Comparison of ENCODE assay signal across 30 cellular contexts in genomic region chr15:65924004-65924403, GRCh38.
"Had no signal": no experiment of that assay in that cellular context is flagged by ENCODE, and none has a peak within 500 bp of the region (broad histone marks: within the 10 kb centered on the region; RNA-seq: fewer than 3 reads in every experiment).

No MANE protein-coding gene starts in this region.

- H3K9me3 ChIP-seq: esophagus muscularis mucosa, gastrocnemius medialis, heart left ventricle had no signal

- H3K27me3 ChIP-seq: esophagus muscularis mucosa, foreskin keratinocyte, gastrocnemius medialis, heart left ventricle had no signal

- H3K4me1 Mint-ChIP-seq: activated CD4-positive, alpha-beta T cell treated with anti-CD3 and anti-CD28 coated beads for 36 hours; activated T-helper 17 cell treated with anti-CD3 and anti-CD28 coated beads, Interleukin-2, amount 50 U/mL, for 72 hours had no signal

- H3K36me3 Mint-ChIP-seq: activated CD4-positive, alpha-beta memory T cell treated with anti-CD3 and anti-CD28 coated beads for 36 hours had no signal

- H3K27me3 Mint-ChIP-seq: activated CD4-positive, alpha-beta memory T cell treated with anti-CD3 and anti-CD28 coated beads for 36 hours; activated CD4-positive, alpha-beta T cell treated with anti-CD3 and anti-CD28 coated beads for 36 hours; activated CD4-positive, alpha-beta T cell treated with anti-CD3 and anti-CD28 coated beads, Interleukin-2, amount 10 ng/mL, durations not matched to agents 24 days and 14 days; activated naive CD8-positive, alpha-beta T cell; activated T-cell treated with anti-CD3 and anti-CD28 coated beads, Interleukin-2, amount 50 U/mL, for 24 hours; activated T-helper 17 cell treated with anti-CD3 and anti-CD28 coated beads, Interleukin-2, amount 50 U/mL, for 72 hours; effector memory CD8-positive, alpha-beta T cell; T-helper 17 cell had no signal

- H3K4me1 ChIP-seq: esophagus muscularis mucosa, foreskin keratinocyte, gastrocnemius medialis had no signal

- H3K4me3 Mint-ChIP-seq: activated CD4-positive, alpha-beta memory T cell treated with anti-CD3 and anti-CD28 coated beads for 36 hours; activated CD4-positive, alpha-beta T cell treated with anti-CD3 and anti-CD28 coated beads for 36 hours; activated CD4-positive, alpha-beta T cell treated with anti-CD3 and anti-CD28 coated beads, Interleukin-2, amount 10 ng/mL, durations not matched to agents 24 days and 14 days; activated naive CD8-positive, alpha-beta T cell; activated T-cell treated with anti-CD3 and anti-CD28 coated beads, Interleukin-2, amount 50 U/mL, for 24 hours; activated T-helper 17 cell treated with anti-CD3 and anti-CD28 coated beads, Interleukin-2, amount 50 U/mL, for 72 hours; effector memory CD8-positive, alpha-beta T cell; T-helper 17 cell; T-helper 2 cell treated with Interferon-gamma antibody and Interleukin-4, amounts not matched to agents 5 μg/mL and 100 μg/mL, for 36 hours had no signal

- H3K9me3 Mint-ChIP-seq: activated CD4-positive, alpha-beta memory T cell treated with anti-CD3 and anti-CD28 coated beads for 36 hours; activated CD4-positive, alpha-beta T cell treated with anti-CD3 and anti-CD28 coated beads, Interleukin-2, amount 10 ng/mL, durations not matched to agents 24 days and 14 days; activated T-cell treated with anti-CD3 and anti-CD28 coated beads, Interleukin-2, amount 50 U/mL, for 24 hours; activated T-helper 17 cell treated with anti-CD3 and anti-CD28 coated beads, Interleukin-2, amount 50 U/mL, for 72 hours; effector memory CD8-positive, alpha-beta T cell; T-helper 2 cell treated with Interferon-gamma antibody and Interleukin-4, amounts not matched to agents 5 μg/mL and 100 μg/mL, for 36 hours had no signal

- ATAC-seq: activated CD4-positive, alpha-beta T cell treated with anti-CD3 and anti-CD28 coated beads for 36 hours; activated T-helper 17 cell treated with anti-CD3 and anti-CD28 coated beads, Interleukin-2, amount 50 U/mL, for 72 hours; effector memory CD8-positive, alpha-beta T cell; foreskin keratinocyte; gastrocnemius medialis; heart left ventricle; T-helper 17 cell had no signal

- FAIRE-seq: astrocyte, colon had no signal

- H3K27ac ChIP-seq: esophagus muscularis mucosa, foreskin keratinocyte, gastrocnemius medialis, heart left ventricle had no signal

- H3K27ac Mint-ChIP-seq: activated CD4-positive, alpha-beta memory T cell treated with anti-CD3 and anti-CD28 coated beads for 36 hours; activated CD4-positive, alpha-beta T cell treated with anti-CD3 and anti-CD28 coated beads for 36 hours; activated CD4-positive, alpha-beta T cell treated with anti-CD3 and anti-CD28 coated beads, Interleukin-2, amount 10 ng/mL, durations not matched to agents 24 days and 14 days; activated naive CD8-positive, alpha-beta T cell; activated T-cell treated with anti-CD3 and anti-CD28 coated beads, Interleukin-2, amount 50 U/mL, for 24 hours; activated T-helper 17 cell treated with anti-CD3 and anti-CD28 coated beads, Interleukin-2, amount 50 U/mL, for 72 hours; effector memory CD8-positive, alpha-beta T cell; T-helper 17 cell; T-helper 2 cell treated with Interferon-gamma antibody and Interleukin-4, amounts not matched to agents 5 μg/mL and 100 μg/mL, for 36 hours had no signal

- H3K4me3 ChIP-seq: esophagus muscularis mucosa, gastrocnemius medialis, heart left ventricle had no signal

- H3K36me3 ChIP-seq: esophagus muscularis mucosa, gastrocnemius medialis had no signal

- DNase-seq: activated CD4-positive, alpha-beta memory T cell treated with anti-CD3 and anti-CD28 coated beads for 36 hours; activated CD4-positive, alpha-beta T cell treated with anti-CD3 and anti-CD28 coated beads for 36 hours; activated CD4-positive, alpha-beta T cell treated with anti-CD3 and anti-CD28 coated beads, Interleukin-2, amount 10 ng/mL, durations not matched to agents 24 days and 14 days; activated CD4-positive, CD25-positive, alpha-beta regulatory T cell; activated CD4-positive, CD25-positive, alpha-beta regulatory T cell treated with anti-CD3 and anti-CD28 coated beads, Interleukin-2, amount 50 U/mL, for 72 hours; activated CD8-positive, alpha-beta memory T cell treated with anti-CD3 and anti-CD28 coated beads, Interleukin-2, amount 50 U/mL, for 48 hours; activated effector memory CD4-positive, alpha-beta T cell treated with Interleukin-2 at 50 U/mL for 16 hours; activated gamma-delta T cell treated with Interleukin-2 at 50 U/mL for 16 hours; activated naive CD4-positive, alpha-beta T cell treated with anti-CD3 and anti-CD28 coated beads, Interleukin-2, amount 50 U/mL, for 16 hours; activated naive CD4-positive, alpha-beta T cell treated with Interleukin-2 at 50 U/mL for 16 hours; activated T-cell treated with anti-CD3 and anti-CD28 coated beads for 4 hours; activated T-cell treated with anti-CD3 and anti-CD28 coated beads, Interleukin-2, amount 50 U/mL, for 24 hours; amniotic stem cell; cortex of kidney; dermis blood vessel endothelial cell; effector CD4-positive, alpha-beta T cell; effector memory CD8-positive, alpha-beta T cell; erythroblast; foreskin keratinocyte; gastrocnemius medialis; glutamatergic neuron; heart left ventricle; T-helper 17 cell; T1000 had no signal
